8 cellular contexts compared by ENCODE assay signal in the genomic region with DNA sequence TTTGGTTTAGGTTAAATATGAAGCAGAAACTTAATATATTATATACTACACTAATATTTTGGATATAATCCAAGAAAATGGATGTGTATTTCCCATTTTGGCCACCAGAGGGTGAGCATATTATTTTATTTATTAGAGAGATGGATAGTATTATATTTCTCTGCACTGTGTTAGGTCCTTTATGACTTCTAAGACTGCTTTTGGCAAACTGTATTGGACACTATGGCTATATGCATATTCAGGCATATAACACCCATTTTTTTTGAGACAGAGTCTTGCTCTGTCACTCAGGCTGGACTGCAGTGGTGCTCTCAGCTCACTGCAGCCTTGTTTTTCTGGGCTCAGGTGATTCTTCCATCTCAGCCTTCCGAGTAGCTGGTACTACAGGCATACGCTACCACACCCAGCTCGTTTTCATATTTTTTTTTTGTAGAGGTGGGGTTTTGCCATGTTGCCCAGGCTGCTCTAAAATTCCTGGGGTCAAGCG. TPM values are rescaled to one million over a fixed set of nuclear protein-coding genes. Genes with fewer than 3 reads are reported as not detected.
DNase-seq lines count a peak whose midpoint lies in the region; ATAC-seq, FAIRE-seq and TF ChIP-seq lines count a peak whose summit lies in the region.

No MANE protein-coding gene starts in this region.

- H3K4me3 Mint-ChIP-seq in astrocyte (ENCODE audit: unreplicated experiment), result no peak overlapping the region
- H3K4me3 Mint-ChIP-seq in stimulated activated memory B cell treated with anti-CD40 and anti-IgM and Interleukin-4, amounts not matched to agents 10 μg/mL and 1 μg/mL and 100 μg/mL, for 72 hours, result no peak overlapping the region

- no peaks in the 10 kb centered on the region for H3K79me2 ChIP-seq in astrocyte (ENCODE audit: insufficient read depth, low read length)

- H3K36me3 ChIP-seq in astrocyte (ENCODE audit: insufficient read depth, low read length), result no peaks in the 10 kb centered on the region

- no peaks in the 10 kb centered on the region for H3K36me3 Mint-ChIP-seq in astrocyte (ENCODE audit: low read depth, unreplicated experiment)
- H3K36me3 Mint-ChIP-seq in stimulated activated memory B cell treated with anti-CD40 and anti-IgM and Interleukin-4, amounts not matched to agents 10 μg/mL and 1 μg/mL and 100 μg/mL, for 72 hours, result peaks cover 5% of the 10 kb centered on the region

- H3K4me2 ChIP-seq in astrocyte (ENCODE audit: low read length), result no peak overlapping the region

- peak; percentile 50 for TF ChIP-seq CTCF in astrocyte (IDR thresholded peaks at IDR 0.05; ENCODE audit: insufficient read depth, low read depth, low read length)

- peaks cover 1% of the 10 kb centered on the region for H3K9me3 Mint-ChIP-seq in astrocyte (ENCODE audit: unreplicated experiment)
- peaks cover 2% of the 10 kb centered on the region for H3K9me3 Mint-ChIP-seq in stimulated activated memory B cell treated with anti-CD40 and anti-IgM and Interleukin-4, amounts not matched to agents 10 μg/mL and 1 μg/mL and 100 μg/mL, for 72 hours

- H3K27ac Mint-ChIP-seq in astrocyte (ENCODE audit: unreplicated experiment), result no peak overlapping the region
- H3K27ac Mint-ChIP-seq in stimulated activated memory B cell treated with anti-CD40 and anti-IgM and Interleukin-4, amounts not matched to agents 10 μg/mL and 1 μg/mL and 100 μg/mL, for 72 hours, result no peak overlapping the region

- no peaks in the 10 kb centered on the region for H4K20me1 ChIP-seq in astrocyte (ENCODE audit: insufficient read depth, low read length)

- no peak overlapping the region for H3K9ac ChIP-seq in astrocyte (ENCODE audit: low read length)

- DNase-seq in DMS 273 (lab: John Stamatoyannopoulos, UW; ENCODE audit: unreplicated experiment) (peak; percentile 69), DMS 273 treated with DMSO at 0.1 percent for 48 hours (lab: John Stamatoyannopoulos, UW) (no peak), KBM-7 (peak; percentile 40), astrocyte (ENCODE audit: low read depth) (no peak), kidney tubule cell (ENCODE audit: low spot score) (peak; percentile 34), ureter (ENCODE audit: low spot score) (no peak), islet precursor cell (no peak)

- H3K4me1 ChIP-seq in astrocyte (ENCODE audit: insufficient read depth, low read length), result no peaks in the 10 kb centered on the region

- no peak overlapping the region for H3K27ac ChIP-seq in astrocyte (ENCODE audit: low read depth, low read length)

- no peaks in the 10 kb centered on the region for H3K4me1 Mint-ChIP-seq in astrocyte (ENCODE audit: low read depth, unreplicated experiment)
- no peaks in the 10 kb centered on the region for H3K4me1 Mint-ChIP-seq in stimulated activated memory B cell treated with anti-CD40 and anti-IgM and Interleukin-4, amounts not matched to agents 10 μg/mL and 1 μg/mL and 100 μg/mL, for 72 hours

- H3K9me3 ChIP-seq in astrocyte (ENCODE audit: insufficient read depth, low read depth, low read length), result no peaks in the 10 kb centered on the region

- in situ Hi-C loops in KBM-7 (cut with MboI; ENCODE audit: low pct_unique_long_range_greater_than_20kb, low sequenced_read_pairs), result no loop called here

- no peaks in the 10 kb centered on the region for H3K27me3 Mint-ChIP-seq in astrocyte (ENCODE audit: low read depth, unreplicated experiment)
- H3K27me3 Mint-ChIP-seq in stimulated activated memory B cell treated with anti-CD40 and anti-IgM and Interleukin-4, amounts not matched to agents 10 μg/mL and 1 μg/mL and 100 μg/mL, for 72 hours, result no peaks in the 10 kb centered on the region

- H3K27me3 ChIP-seq in astrocyte (ENCODE audit: insufficient read depth, low read length), result no peaks in the 10 kb centered on the region

- no peak overlapping the region for H2AFZ ChIP-seq in astrocyte (ENCODE audit: low read depth, low read length)

- ATAC-seq in stimulated activated memory B cell treated with anti-CD40 and anti-IgM and Interleukin-4, amounts not matched to agents 10 μg/mL and 1 μg/mL and 100 μg/mL, for 72 hours, result no peak

- no peak for FAIRE-seq in astrocyte (lab: Jason Lieb, UNC)

- H3K4me3 ChIP-seq in astrocyte (ENCODE audit: insufficient read depth, low read depth, low read length), result no peak overlapping the region

RNA-seq across cellular contexts. Expression of gene PGM1, which starts 17.8 kb away (rescaled TPM):
- total RNA-seq in astrocyte (36.9 and 48.7 TPM in 2 replicates), ureter (32.9 TPM)

RNA-seq across cellular contexts. Expression of gene EFCAB7, which starts 52.1 kb away (rescaled TPM):
- total RNA-seq in astrocyte (3.7 and 4.0 TPM in 2 replicates), ureter (8.7 TPM)

RNA-seq across cellular contexts. Expression of gene ITGB3BP, which starts 52.4 kb away (rescaled TPM):
- total RNA-seq in astrocyte (13.6 and 15.6 TPM in 2 replicates), ureter (37.6 TPM)

Comparison
In these comparisons a context has a peak if more than half of its experiments do, and no peak if none do; other contexts are left out.
1. DNase-seq: peak in DMS 273 (single experiment), KBM-7 (single experiment) and kidney tubule cell (single experiment); none in DMS 273 treated with DMSO at 0.1 percent for 48 hours (single experiment), astrocyte (single experiment), ureter (single experiment) and islet precursor cell (single experiment).